ENCODE assay signal across 26 cellular contexts in the genomic region with DNA sequence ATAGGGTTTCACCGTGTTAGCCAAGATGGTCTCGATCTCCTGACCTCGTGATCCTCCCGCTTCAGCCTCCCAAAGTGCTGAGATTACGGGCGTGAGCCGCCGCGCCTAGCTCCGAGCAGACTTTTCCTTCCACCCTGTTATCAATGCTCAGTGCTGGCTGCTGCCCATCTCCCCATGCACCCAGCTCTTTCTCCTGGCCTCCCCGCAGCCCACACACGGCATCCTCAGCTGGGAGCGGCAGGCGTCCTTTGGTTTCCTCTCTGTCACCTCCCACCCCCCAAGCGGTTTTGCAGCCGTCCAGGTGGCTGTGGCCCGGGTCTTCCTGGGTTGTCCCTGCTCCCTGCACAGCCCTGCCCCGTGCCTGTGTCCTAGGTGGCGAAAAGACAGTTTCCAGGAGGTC. TPM values are rescaled to one million over a fixed set of nuclear protein-coding genes. Genes with fewer than 3 reads are reported as not detected.
"Had no signal": no experiment of that assay in that cellular context is flagged by ENCODE, and none has a peak within 500 bp of the region (broad histone marks: within the 10 kb centered on the region; RNA-seq: fewer than 3 reads in every experiment).

No MANE protein-coding gene starts in this region.

- H3K27me3 ChIP-seq: dorsolateral prefrontal cortex, upper lobe of right lung, vagina had no signal

- H3K27ac ChIP-seq: dorsolateral prefrontal cortex, gastrocnemius medialis, heart right ventricle, psoas muscle, spleen, tibial artery, upper lobe of right lung, vagina had no signal

- DNase-seq: dorsolateral prefrontal cortex; effector CD8-positive, alpha-beta T cell; gastrocnemius medialis; heart right ventricle; hypothalamus; kidney glomerular epithelial cell; mesendoderm; naive B cell; psoas muscle; retina; spleen; stimulated activated CD4-positive, alpha-beta T cell treated with anti-CD3 and anti-CD28 coated beads, Interleukin-15, amount 100 ng/mL, for 24 hours; stimulated activated CD4-positive, alpha-beta T cell treated with anti-CD3 and anti-CD28 coated beads, Interleukin-1b, Interleukin-23, amount 100 ng/mL, for 48 hours; stimulated activated CD4-positive, alpha-beta T cell treated with anti-CD3 and anti-CD28 coated beads, Interleukin-4, amount 100 ng/mL, for 24 hours; tibial artery; upper lobe of right lung had no signal

- FAIRE-seq: islet of Langerhans had no signal

- H3K36me3 ChIP-seq: gastrocnemius medialis, heart right ventricle, spleen, tibial artery, upper lobe of right lung, vagina had no signal

- ATAC-seq: esophagus mucosa; gastrocnemius medialis; heart right ventricle; psoas muscle; sciatic nerve; stimulated activated memory B cell treated with anti-CD40 and anti-IgM and Interleukin-4, amounts not matched to agents 10 μg/mL and 1 μg/mL and 100 μg/mL, for 72 hours; upper lobe of right lung had no signal

- H3K4me3 ChIP-seq: dorsolateral prefrontal cortex, gastrocnemius medialis, heart right ventricle, psoas muscle, spleen, tibial artery, upper lobe of right lung, vagina had no signal

- H3K4me1 ChIP-seq: gastrocnemius medialis, heart right ventricle, psoas muscle, spleen, tibial artery, upper lobe of right lung, vagina had no signal

- H3K9me3 ChIP-seq: gastrocnemius medialis, heart right ventricle, psoas muscle, spleen, tibial artery, upper lobe of right lung, vagina had no signal

RNA-seq across cellular contexts. Expression of a gene that starts 12.1 kb away (rescaled TPM):
- total RNA-seq: skeletal muscle tissue had no signal

RNA-seq across cellular contexts. Expression of a gene that starts 32.5 kb away (rescaled TPM):
- total RNA-seq: fibroblast of villous mesenchyme, gastrocnemius medialis, omental fat pad, psoas muscle, sciatic nerve, skeletal muscle tissue had no signal
- polyA plus RNA-seq: psoas muscle had no signal

RNA-seq across cellular contexts. Expression of a gene that starts 52.0 kb away (rescaled TPM):
- total RNA-seq: dorsolateral prefrontal cortex, esophagus mucosa, fibroblast of villous mesenchyme, gastrocnemius medialis, heart right ventricle, liver, lung microvascular endothelial cell, omental fat pad, psoas muscle, sciatic nerve, skeletal muscle tissue, spleen, upper lobe of right lung, vagina had no signal
- polyA plus RNA-seq: heart right ventricle, liver, psoas muscle, spleen had no signal
